8 cellular contexts compared by ENCODE assay signal in genomic region chr19:10403137-10404021, GRCh38. TPM values are rescaled to one million over a fixed set of nuclear protein-coding genes. Genes with fewer than 3 reads are reported as not detected.
DNase-seq lines count a peak whose midpoint lies in the region; ATAC-seq and TF ChIP-seq lines count a peak whose summit lies in the region.

TSS of gene CDC37 (minus strand) at chr19:10403542. CDS start at chr19:10403479, 63 bp downstream.

- no peaks in the 10 kb centered on the region for H3K9me3 ChIP-seq in prostate gland

- peak within 1 kb of the TSS; percentile 64 to 86 for H3K4me3 ChIP-seq in prostate gland

- in situ Hi-C loops in GM13976 (cut with MboI; ENCODE audit: low sequenced_read_pairs, unreplicated experiment): no loop called here

- H3K4me1 ChIP-seq in prostate gland (replicated peaks): peaks cover 19% of the 10 kb centered on the region

- DNase-seq in GM13976 (ENCODE audit: low spot score): peak; percentile 99
- DNase-seq in NCI-H1694 (lab: John Stamatoyannopoulos, UW): peak; percentile 91
- peak; percentile 93 for DNase-seq in amniotic epithelial cell (ENCODE audit: low read depth)
- DNase-seq in left cardiac atrium: peak; percentile 97
- DNase-seq in prostate gland (ENCODE audit: low spot score): peak; percentile 96
- peak; percentile 97 for DNase-seq in ureter (ENCODE audit: low spot score)

- TF ChIP-seq CTCF in GM13976 (IDR thresholded peaks at IDR 0.05; ENCODE audit: borderline replicate concordance, control extremely low read depth, extremely low read depth, insufficient read depth, missing control alignments): no peak
- peak in 1 of 4 experiments; percentile 17 for TF ChIP-seq CTCF in prostate gland (IDR thresholded peaks at IDR 0.05)

- ATAC-seq in HG02870 (IDR thresholded peaks at IDR 0.05; ENCODE audit: unreplicated experiment): peak; percentile 80
- peak; percentile 96 to 97 for ATAC-seq in left cardiac atrium

- H3K27me3 ChIP-seq in prostate gland (replicated peaks; ENCODE audit: insufficient read depth): no peaks in the 10 kb centered on the region

- no peaks in the 10 kb centered on the region for H3K36me3 ChIP-seq in prostate gland

- under 1% methylated on average over 65 of the region's 69 CpGs for WGBS in prostate gland

- peak; percentile 76 for TF ChIP-seq POLR2A in prostate gland (IDR thresholded peaks at IDR 0.05)

- intact Hi-C loops in T-helper 1 cell treated with Interleukin-12 subunit alpha and Interleukin-12 subunit beta and Interleukin-4 antibody, amounts not matched to agents 30 ng/mL and 1 ng/mL, for 36 hours (cut with micrococcal nuclease): loop anchor here (1.0 to 5.0 kb wide), 16 partner anchors 9 to 1104 kb away; partner anchors contain the start of genes ILF3, RAVER1, TYK2 and ZNF653
- intact Hi-C loops in left cardiac atrium (cut with DNase I) (loop anchor here in 1 of 2 donors (2.0 kb wide), 1 partner anchor 19 kb away; no protein-coding TSS in a partner anchor), prostate gland (cut with DNase I) (loop anchor here (2.0 kb wide), 1 partner anchor 21 kb away; no protein-coding TSS in a partner anchor)

- H3K27ac ChIP-seq in prostate gland: peak within 1 kb of the TSS; percentile 72 to 73

RNA-seq across cellular contexts. Expression of gene CDC37, which starts in this region (rescaled TPM):
- total RNA-seq in T-helper 1 cell treated with Interleukin-12 subunit alpha and Interleukin-12 subunit beta and Interleukin-4 antibody, amounts not matched to agents 30 ng/mL and 1 ng/mL, for 36 hours: 253 and 263 TPM in 2 replicates
- total RNA-seq in left cardiac atrium (100 to 1,000 TPM; 130 to 156 TPM), prostate gland (100 to 1,000 TPM; 135 to 159 TPM), ureter (192 TPM)

Comparison
In these comparisons a context has a peak if more than half of its experiments do, and no peak if none do; other contexts are left out.
1. Peak in every context shown above with its lines: DNase-seq, ATAC-seq, H3K4me3 ChIP-seq and H3K27ac ChIP-seq.